8 cellular contexts compared by ENCODE assay signal in the genomic region with DNA sequence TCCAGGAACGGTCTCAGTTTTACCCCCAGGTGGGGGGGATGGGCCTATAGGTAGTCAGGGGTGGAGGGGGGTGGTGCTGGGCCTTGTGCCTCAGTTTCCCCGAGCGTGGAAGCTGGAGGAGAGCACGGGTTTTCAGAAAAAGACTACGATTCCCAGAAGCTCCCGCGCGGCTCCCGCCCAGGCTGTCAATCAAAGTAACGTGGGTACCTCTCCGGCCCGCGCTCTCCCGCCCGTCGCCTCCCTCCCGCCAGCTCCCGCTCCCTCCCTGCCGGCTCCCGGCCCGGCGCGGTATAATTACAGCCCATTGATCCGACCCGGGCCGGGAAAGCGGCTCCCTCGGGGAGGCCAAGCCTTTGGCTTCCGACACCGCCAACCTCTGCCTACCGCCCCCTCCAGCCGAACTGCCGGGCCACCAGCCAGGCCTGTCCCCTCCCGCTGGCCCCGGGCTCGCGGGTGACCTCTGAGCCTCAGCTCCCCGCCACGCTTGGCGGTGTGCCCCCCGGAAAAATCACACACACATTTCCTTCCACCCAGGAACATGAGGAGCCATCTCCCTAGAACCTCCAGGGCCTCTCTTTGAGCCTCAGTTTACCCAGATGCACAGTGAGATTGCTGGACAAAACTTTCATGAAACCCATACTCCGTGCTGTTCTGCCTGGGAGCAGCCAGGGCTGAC. TPM values are rescaled to one million over a fixed set of nuclear protein-coding genes. Genes with fewer than 3 reads are reported as not detected.
DNase-seq lines count a peak whose midpoint lies in the region; ATAC-seq and TF ChIP-seq lines count a peak whose summit lies in the region.

No MANE protein-coding gene starts in this region.

- H3K4me1 ChIP-seq in smooth muscle cell (ENCODE audit: low read depth): peaks cover 6% of the 10 kb centered on the region

- no peaks in the 10 kb centered on the region for H3K27me3 ChIP-seq in smooth muscle cell (ENCODE audit: low read depth)

- intact Hi-C loops in activated B cell treated with CpG ODN at 0.5 μM for 24 hours (cut with micrococcal nuclease): no loop called here

- peaks cover 10% of the 10 kb centered on the region for H3K27me3 Mint-ChIP-seq in activated B cell treated with CpG ODN at 0.5 μM for 24 hours

- no peak for TF ChIP-seq CTCF in GM12875 (IDR thresholded peaks at IDR 0.05; ENCODE audit: borderline replicate concordance, insufficient read depth, low read depth, low read length)
- TF ChIP-seq CTCF in activated B cell treated with CpG ODN at 0.5 μM for 24 hours (IDR thresholded peaks at IDR 0.05): no peak
- TF ChIP-seq CTCF in cardiac fibroblast (IDR thresholded peaks at IDR 0.05; ENCODE audit: low read depth, low read length): no peak
- no peak for TF ChIP-seq CTCF in smooth muscle cell (IDR thresholded peaks at IDR 0.05; ENCODE audit: borderline replicate concordance, insufficient read depth, poor library complexity, severe bottlenecking)

- peak overlapping the region; percentile 90 for H3K4me3 Mint-ChIP-seq in activated B cell treated with CpG ODN at 0.5 μM for 24 hours

- H3F3A ChIP-seq in smooth muscle cell (ENCODE audit: low read depth): peaks cover 20% of the 10 kb centered on the region

- DNase-seq in NCI-H2196 treated with DMSO at 0.1 percent for 48 hours (lab: John Stamatoyannopoulos, UW; ENCODE audit: unreplicated experiment) (peak; percentile 94), activated B cell treated with CpG ODN at 0.5 μM for 24 hours (peak; percentile 75), cardiac fibroblast (ENCODE audit: low read depth in 2 of 2) (peak; percentile 92 to 97), inferior parietal cortex (ENCODE audit: extremely low spot score) (peak; percentile 92), smooth muscle cell (lab: John Stamatoyannopoulos, UW; ENCODE audit: unreplicated experiment) (peak; percentile 82)

- no peaks in the 10 kb centered on the region for H3K36me3 ChIP-seq in smooth muscle cell (ENCODE audit: low read depth)

- peak overlapping the region; percentile 88 for H3K27ac Mint-ChIP-seq in activated B cell treated with CpG ODN at 0.5 μM for 24 hours

- peaks cover 17% of the 10 kb centered on the region for H3K4me1 Mint-ChIP-seq in activated B cell treated with CpG ODN at 0.5 μM for 24 hours

- H3K9ac ChIP-seq in smooth muscle cell (ENCODE audit: low read depth): peak overlapping the region; percentile 55

- WGBS in smooth muscle cell (ENCODE audit: low lambda C conversion rate): 0% methylated on average over 18 of the region's 42 CpGs

- CTCF ChIA-PET in activated B cell treated with CpG ODN at 0.5 μM for 24 hours (lab: Charles Lee): interaction anchor here (1.2 to 2.0 kb wide), 4 partner anchors 71 to 84 kb away, joined by 3 to 7 read pairs (median 4); no protein-coding TSS in a partner anchor

- H4K20me1 ChIP-seq in smooth muscle cell (ENCODE audit: low read depth): no peaks in the 10 kb centered on the region

- ATAC-seq in HG03097 (IDR thresholded peaks at IDR 0.05; ENCODE audit: low FRiP score, unreplicated experiment) (peak; percentile 47), activated B cell treated with CpG ODN at 0.5 μM for 24 hours (ENCODE audit: low read depth) (peak; percentile 50), GM18519 (IDR thresholded peaks at IDR 0.05; ENCODE audit: low FRiP score, unreplicated experiment) (no peak)

- H3K27ac ChIP-seq in smooth muscle cell (ENCODE audit: low read depth): peak overlapping the region; percentile 55

- no peaks in the 10 kb centered on the region for H3K79me2 ChIP-seq in smooth muscle cell (ENCODE audit: low read depth)

- POLR2A ChIA-PET in activated B cell treated with CpG ODN at 0.5 μM for 24 hours (lab: Charles Lee): interaction anchor here (0.6 to 3.2 kb wide), 26 partner anchors 9 to 1443 kb away, joined by 3 to 28 read pairs (median 4); a partner anchor contains a TSS

- H3K36me3 Mint-ChIP-seq in activated B cell treated with CpG ODN at 0.5 μM for 24 hours (ENCODE audit: low read depth): no peaks in the 10 kb centered on the region

- H2AFZ ChIP-seq in smooth muscle cell (ENCODE audit: low read depth): peak overlapping the region; percentile 88

- H3K4me3 ChIP-seq in GM12875 (ENCODE audit: low read depth, low read length) (peak overlapping the region; percentile 65), cardiac fibroblast (replicated peaks in 1 of 2; ENCODE audit: low read depth in 2 of 2, low read length in 2 of 2) (peak overlapping the region; percentile 43 to 58), smooth muscle cell (peak overlapping the region; percentile 62)

- peak overlapping the region; percentile 95 for H3K4me2 ChIP-seq in smooth muscle cell

- H3K9me3 Mint-ChIP-seq in activated B cell treated with CpG ODN at 0.5 μM for 24 hours: no peaks in the 10 kb centered on the region

- H3K9me3 ChIP-seq in smooth muscle cell (replicated peaks; ENCODE audit: low read depth): no peaks in the 10 kb centered on the region

RNA-seq across cellular contexts. Expression of a gene that starts 7.2 kb away (rescaled TPM):
- total RNA-seq in activated B cell treated with CpG ODN at 0.5 μM for 24 hours (0.58 and 0.66 TPM in 2 replicates), smooth muscle cell (7.1 and 7.7 TPM in 2 replicates)
- 13.6 and 14.9 TPM in 2 replicates for polyA plus RNA-seq in smooth muscle cell

RNA-seq across cellular contexts. Expression of a gene that starts 26.0 kb away (rescaled TPM):
- total RNA-seq in activated B cell treated with CpG ODN at 0.5 μM for 24 hours: 323 TPM in 2 replicates
- 145 and 146 TPM in 2 replicates for total RNA-seq in smooth muscle cell
- 235 and 274 TPM in 2 replicates for polyA plus RNA-seq in smooth muscle cell

RNA-seq across cellular contexts. Expression of a gene that starts 57.9 kb away (rescaled TPM):
- total RNA-seq in activated B cell treated with CpG ODN at 0.5 μM for 24 hours: 3.1 and 3.9 TPM in 2 replicates
- total RNA-seq in smooth muscle cell: 16.3 and 16.9 TPM in 2 replicates
- polyA plus RNA-seq in smooth muscle cell: 57.4 and 71.5 TPM in 2 replicates

RNA-seq across cellular contexts. Expression of a gene that starts 58.9 kb away (rescaled TPM):
- total RNA-seq in activated B cell treated with CpG ODN at 0.5 μM for 24 hours: 0.42 and 0.93 TPM in 2 replicates
- 0.27 and 4.1 TPM in 2 replicates for total RNA-seq in smooth muscle cell
- polyA plus RNA-seq in smooth muscle cell: 0.70 and 3.2 TPM in 2 replicates
